8 cellular contexts compared by ENCODE assay signal in genomic region chr15:99486371-99487336, GRCh38.
A peak's percentile ranks its signal among the peaks of the same experiment; 100 is the strongest.
DNase-seq lines count a peak whose midpoint lies in the region; ATAC-seq and TF ChIP-seq lines count a peak whose summit lies in the region.

No MANE protein-coding gene starts in this region.

- DNase-seq in NCI-H1092 (lab: John Stamatoyannopoulos, UW) (peak; percentile 56), anterior cingulate cortex (lab: John Stamatoyannopoulos, UW) (peak in 35 of 58 donors; percentile 21 to 73 (median 45)), left ventricle myocardium superior (peak; percentile 93), psoas muscle (peak; percentile 88 to 92), DMS153 treated with DMSO at 0.1 percent for 48 hours (lab: John Stamatoyannopoulos, UW; ENCODE audit: unreplicated experiment) (no peak), RKO (ENCODE audit: low spot score) (no peak)

- H3K9me3 ChIP-seq in DOHH2 (ENCODE audit: control insufficient read depth, insufficient read depth, low read length) (no peaks in the 10 kb centered on the region), psoas muscle (no peaks in the 10 kb centered on the region)

- no peaks in the 10 kb centered on the region for H3K79me2 ChIP-seq in DOHH2 (ENCODE audit: control insufficient read depth, low read length)

- no peaks in the 10 kb centered on the region for H3K27me3 ChIP-seq in DOHH2 (ENCODE audit: control insufficient read depth, low read length)
- H3K27me3 ChIP-seq in psoas muscle (ENCODE audit: insufficient read depth in 3 of 3, low read length in 2 of 3), result no peaks in the 10 kb centered on the region

- TF ChIP-seq CTCF in DOHH2 (IDR thresholded peaks at IDR 0.05; ENCODE audit: low read depth, low read length, poor library complexity, severe bottlenecking) (no peak), psoas muscle (IDR thresholded peaks at IDR 0.05) (no peak)

- H3K4me1 ChIP-seq in DOHH2 (ENCODE audit: control insufficient read depth, low read length), result peaks cover 34% of the 10 kb centered on the region
- H3K4me1 ChIP-seq in psoas muscle, result peaks cover 11% of the 10 kb centered on the region

- H3K9me2 ChIP-seq in DOHH2 (replicated peaks; ENCODE audit: control insufficient read depth, low read length), result no peaks in the 10 kb centered on the region

- H4K20me1 ChIP-seq in DOHH2 (ENCODE audit: control insufficient read depth, insufficient read depth, low read depth, low read length), result no peaks in the 10 kb centered on the region

- H3K4me3 ChIP-seq in DOHH2 (ENCODE audit: low read length) (peak overlapping the region; percentile 70), psoas muscle (peak overlapping the region; percentile 50)

- peak overlapping the region; percentile 96 for H3K4me2 ChIP-seq in DOHH2 (ENCODE audit: low read length)

- intact Hi-C loops in left ventricle myocardium superior (cut with micrococcal nuclease) (no loop called here), psoas muscle (cut with DNase I) (loop anchor here in 1 of 2 donors (5.0 kb wide), 1 partner anchor 79 kb away; no protein-coding TSS in a partner anchor)

- ATAC-seq in left ventricle myocardium superior, result peak; percentile 91
- peak; percentile 92 to 97 (median 95) for ATAC-seq in psoas muscle
- ATAC-seq in HG03442 (IDR thresholded peaks at IDR 0.05; ENCODE audit: unreplicated experiment), result no peak

- H3K36me3 ChIP-seq in DOHH2 (ENCODE audit: control insufficient read depth, low read length), result no peaks in the 10 kb centered on the region
- no peaks in the 10 kb centered on the region for H3K36me3 ChIP-seq in psoas muscle (ENCODE audit: insufficient read depth in 1 of 2, low read depth in 1 of 2)

- 4 to 7% (median 5%) methylated on average over 30 to 31 of the region's 31 CpGs for WGBS in psoas muscle, 3 donors

- H3F3A ChIP-seq in DOHH2 (ENCODE audit: control insufficient read depth, insufficient read depth), result no peaks in the 10 kb centered on the region

- H3K27ac ChIP-seq in DOHH2 (ENCODE audit: low read depth, low read length) (peak overlapping the region; percentile 70), psoas muscle (peak overlapping the region; percentile 81)

Comparison
In these comparisons a context has a peak if more than half of its experiments do, and no peak if none do; other contexts are left out.
1. DNase-seq: peak in NCI-H1092 (single experiment), anterior cingulate cortex (35 of 58), left ventricle myocardium superior (single experiment) and psoas muscle (2 of 2); none in DMS153 treated with DMSO at 0.1 percent for 48 hours (single experiment) and RKO (single experiment).